In the genomic region with DNA sequence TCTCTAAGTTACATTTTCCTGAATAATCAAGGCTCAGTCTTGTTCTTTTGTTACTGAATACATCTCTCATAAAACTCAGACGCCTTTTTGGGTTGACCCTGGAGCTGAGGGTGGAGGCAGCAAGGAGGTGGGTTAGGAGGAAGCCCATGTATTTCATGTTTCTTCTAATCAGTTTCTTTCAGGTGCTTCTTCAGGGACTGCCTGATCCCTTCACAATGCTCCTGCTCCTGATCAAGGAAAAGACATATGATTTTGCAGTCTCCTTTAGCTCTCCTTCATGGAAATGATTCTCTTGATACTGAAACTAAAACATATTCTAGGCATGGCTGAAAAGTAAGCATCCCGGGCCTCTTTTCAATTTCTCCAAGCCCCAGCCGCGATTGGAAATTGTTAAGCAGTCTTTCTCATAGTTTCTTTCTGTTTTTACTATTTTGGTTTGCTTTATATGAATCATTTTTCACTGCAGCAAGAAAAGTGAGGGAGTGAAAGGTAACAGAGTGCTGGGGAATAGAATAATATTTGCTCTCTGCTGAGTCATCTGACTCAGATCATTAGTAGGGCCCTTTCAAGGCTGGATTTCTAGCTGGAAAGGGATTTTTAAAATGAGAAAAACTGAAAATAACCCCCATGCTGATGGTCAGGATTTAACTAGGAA, we compare ENCODE assay signal across 10 cellular contexts.
DNase-seq lines count a peak whose midpoint lies in the region; ATAC-seq, FAIRE-seq and TF ChIP-seq lines count a peak whose summit lies in the region.
"Had no signal": no experiment of that assay in that cellular context is flagged by ENCODE, and none has a peak within 500 bp of the region (broad histone marks: within the 10 kb centered on the region; RNA-seq: fewer than 3 reads in every experiment).

No MANE protein-coding gene starts in this region.

- intact Hi-C loops in HepG2 (cut with micrococcal nuclease; ENCODE audit: unreplicated experiment) = no loop called here
- intact Hi-C loops in right lobe of liver (cut with DNase I) = no loop called here

- no peak overlapping the region for H3K4me3 Mint-ChIP-seq in endodermal cell

- H3K27ac ChIP-seq in HepG2 (ENCODE audit: extremely low read length, insufficient read depth, low read length) (no peak overlapping the region), right lobe of liver (no peak overlapping the region), endodermal cell (ENCODE audit: low read depth, low read length) (no peak overlapping the region), osteoblast (ENCODE audit: low read depth, low read length) (peak overlapping the region; percentile 94), substantia nigra (ENCODE audit: low read depth, low read length, poor library complexity, severe bottlenecking) (no peak overlapping the region)

- H3K9me3 ChIP-seq in HepG2 (ENCODE audit: low read length) (peaks cover 10% of the 10 kb centered on the region; the same call in 1 of the 2 replicates), right lobe of liver (no peaks in the 10 kb centered on the region), endodermal cell (ENCODE audit: control insufficient read depth, low read length) (no peaks in the 10 kb centered on the region), osteoblast (ENCODE audit: low read depth, low read length) (no peaks in the 10 kb centered on the region)

- 11% methylated on average over 4 of the region's 4 CpGs for WGBS in HepG2 (ENCODE audit: low lambda C conversion rate)
- 52% methylated on average over 4 of the region's 4 CpGs for WGBS in right lobe of liver (ENCODE audit: insufficient coverage, low coverage, low lambda C conversion rate, missing lambda C conversion rate)
- WGBS in endodermal cell (ENCODE audit: insufficient coverage in 1 of 2, insufficient read length in 1 of 2), 2 experiments = 97% methylated on average over 4 of the region's 4 CpGs; no CpG with 5 or more reads in 1 of the 2 experiments

- TF ChIP-seq POLR2A in HepG2 (IDR thresholded peaks at IDR 0.05; ENCODE audit: insufficient read depth in 1 of 2, low read depth in 2 of 2, low read length in 2 of 2) (no peak), right lobe of liver (IDR thresholded peaks at IDR 0.05) (no peak)

- peak overlapping the region; percentile 62 for H3K27ac Mint-ChIP-seq in endodermal cell

- TF ChIP-seq CTCF in HepG2 (CRISPR knock-in tag; IDR thresholded peaks at IDR 0.05) (no peak), right lobe of liver (IDR thresholded peaks at IDR 0.05) (no peak), endodermal cell (conservative IDR thresholded peaks at IDR 0.05) (no peak), osteoblast (IDR thresholded peaks at IDR 0.05; ENCODE audit: extremely low read depth, low read depth, low read length) (no peak), GM20000 (IDR thresholded peaks at IDR 0.05; ENCODE audit: extremely low read depth, missing control alignments) (no peak)

- H2AFZ ChIP-seq in HepG2 (ENCODE audit: low read length) (no peak overlapping the region), osteoblast (ENCODE audit: low read length) (peak overlapping the region; percentile 85)

- H3K36me3 Mint-ChIP-seq in endodermal cell (ENCODE audit: low read depth) = no peaks in the 10 kb centered on the region

- no peaks in the 10 kb centered on the region for H3K27me3 Mint-ChIP-seq in endodermal cell (ENCODE audit: insufficient read depth)

- ATAC-seq in HepG2 (peak; percentile 75), right lobe of liver (no peak), HG03439 (IDR thresholded peaks at IDR 0.05; ENCODE audit: unreplicated experiment) (no peak)

- H3K4me1 Mint-ChIP-seq in endodermal cell = peaks cover 3% of the 10 kb centered on the region

- H3K9me3 Mint-ChIP-seq in endodermal cell = no peaks in the 10 kb centered on the region

- in situ Hi-C loops in HepG2 (cut with HindIII; ENCODE audit: extremely low pct_ligation_motif_present, low pct_unique_long_range_greater_than_20kb) = no loop called here

- H3K4me2 ChIP-seq in HepG2 (ENCODE audit: low read depth, low read length) = peak overlapping the region; percentile 40
- H3K4me2 ChIP-seq in osteoblast (ENCODE audit: insufficient read depth, low read length) = peak overlapping the region; percentile 87

- BruUV-seq in HepG2 (replicated peaks; lab: Mats Ljungman, UMichigan) = no TSS peak

- FAIRE-seq in HepG2 (lab: Jason Lieb, UNC) = no peak

- POLR2A ChIA-PET in HepG2 (lab: Yijun Ruan, JAX) = no interaction called here

- H3K79me2 ChIP-seq in HepG2 (ENCODE audit: insufficient read depth, low read length) (no peaks in the 10 kb centered on the region), osteoblast (ENCODE audit: insufficient read depth, low read length) (no peaks in the 10 kb centered on the region)

- H3K9ac ChIP-seq in HepG2 (ENCODE audit: insufficient read depth, low read depth, low read length) = no peak overlapping the region; the same call in 1 of the 2 replicates
- H3K9ac ChIP-seq in endodermal cell (ENCODE audit: extremely low read depth, low read length, poor library complexity, severe bottlenecking) = no peak overlapping the region

- H3K36me3 ChIP-seq in HepG2 (replicated peaks in 1 of 2; ENCODE audit: control insufficient read depth in 1 of 2, insufficient read depth in 2 of 2, low read length in 2 of 2) (no peaks in the 10 kb centered on the region), right lobe of liver (no peaks in the 10 kb centered on the region), endodermal cell (ENCODE audit: control insufficient read depth, insufficient read depth, low read length) (no peaks in the 10 kb centered on the region), osteoblast (ENCODE audit: insufficient read depth, low read length) (no peaks in the 10 kb centered on the region)

- no peak for TF ChIP-seq RAD21 in HepG2 (CRISPR knock-in tag; IDR thresholded peaks at IDR 0.05)

- H4K20me1 ChIP-seq in HepG2 (ENCODE audit: insufficient read depth, low read length) (no peaks in the 10 kb centered on the region; the same call in 1 of the 2 replicates), osteoblast (ENCODE audit: insufficient read depth, low read length) (no peaks in the 10 kb centered on the region)

- TF ChIP-seq EP300 in HepG2 (IDR thresholded peaks at IDR 0.05; ENCODE audit: low read depth in 2 of 2, low read length in 2 of 2) = no peak
- TF ChIP-seq EP300 in HepG2 (CRISPR knock-in tag; IDR thresholded peaks at IDR 0.05; ENCODE audit: borderline replicate concordance) = no peak

- H3K4me1 ChIP-seq in HepG2 (ENCODE audit: insufficient read depth, low read length) (0 out of 2 replicates have a peak, but pooled peaks cover 9% of the 10 kb centered on the region), right lobe of liver (no peaks in the 10 kb centered on the region), endodermal cell (ENCODE audit: control insufficient read depth, insufficient read depth, low read length) (no peaks in the 10 kb centered on the region), osteoblast (ENCODE audit: insufficient read depth, low read length) (peaks cover 28% of the 10 kb centered on the region)

- peak; percentile 21 for DNase-seq in HepG2 (ENCODE audit: low spot score)
- no peak for DNase-seq in right lobe of liver
- no peak for DNase-seq in endodermal cell
- no peak for DNase-seq in osteoblast (ENCODE audit: insufficient read length, low spot score, missing footprints)
- DNase-seq in GM20000 (ENCODE audit: low spot score) = no peak
- DNase-seq in substantia nigra (lab: John Stamatoyannopoulos, UW) = no peak
- DNase-seq in NOMO-1 treated with DMSO at 0.1 percent for 48 hours (lab: John Stamatoyannopoulos, UW; ENCODE audit: unreplicated experiment) = no peak
- DNase-seq: NCI-H187 treated with DMSO at 0.1 percent for 48 hours; stimulated activated naive CD4-positive, alpha-beta T cell had no signal

- H3K4me3 ChIP-seq in HepG2 (replicated peaks in 1 of 3; ENCODE audit: insufficient read depth in 1 of 3, low read depth in 2 of 3, low read length in 3 of 3) = no peak overlapping the region; a peak in 1 of 6 replicates
- H3K4me3 ChIP-seq in right lobe of liver = no peak overlapping the region
- H3K4me3 ChIP-seq in endodermal cell (ENCODE audit: low read length) = no peak overlapping the region
- peak overlapping the region; percentile 60 for H3K4me3 ChIP-seq in osteoblast (ENCODE audit: insufficient read depth, low read length)

- CTCF ChIA-PET in HepG2 (lab: Yijun Ruan, JAX; ENCODE audit: low intra/inter-chr PET ratio, low total read pairs) = no interaction called here

- H3K27me3 ChIP-seq in HepG2 (ENCODE audit: control insufficient read depth in 1 of 2, insufficient read depth in 2 of 2, low read length in 2 of 2) (no peaks in the 10 kb centered on the region), right lobe of liver (no peaks in the 10 kb centered on the region), endodermal cell (ENCODE audit: control insufficient read depth, insufficient read depth, low read length, poor library complexity, severe bottlenecking) (no peaks in the 10 kb centered on the region), osteoblast (ENCODE audit: insufficient read depth, low read length) (no peaks in the 10 kb centered on the region)

TF ChIP-seq in HepG2, 621 proteins besides CTCF, POLR2A, EP300 and RAD21 (continues in another document):
- TF ChIP-seq NFE2 (CRISPR knock-in tag; IDR thresholded peaks at IDR 0.05) = peak; percentile 20; the same call in 1 of the 2 replicates
- TF ChIP-seq, protein P1, sequence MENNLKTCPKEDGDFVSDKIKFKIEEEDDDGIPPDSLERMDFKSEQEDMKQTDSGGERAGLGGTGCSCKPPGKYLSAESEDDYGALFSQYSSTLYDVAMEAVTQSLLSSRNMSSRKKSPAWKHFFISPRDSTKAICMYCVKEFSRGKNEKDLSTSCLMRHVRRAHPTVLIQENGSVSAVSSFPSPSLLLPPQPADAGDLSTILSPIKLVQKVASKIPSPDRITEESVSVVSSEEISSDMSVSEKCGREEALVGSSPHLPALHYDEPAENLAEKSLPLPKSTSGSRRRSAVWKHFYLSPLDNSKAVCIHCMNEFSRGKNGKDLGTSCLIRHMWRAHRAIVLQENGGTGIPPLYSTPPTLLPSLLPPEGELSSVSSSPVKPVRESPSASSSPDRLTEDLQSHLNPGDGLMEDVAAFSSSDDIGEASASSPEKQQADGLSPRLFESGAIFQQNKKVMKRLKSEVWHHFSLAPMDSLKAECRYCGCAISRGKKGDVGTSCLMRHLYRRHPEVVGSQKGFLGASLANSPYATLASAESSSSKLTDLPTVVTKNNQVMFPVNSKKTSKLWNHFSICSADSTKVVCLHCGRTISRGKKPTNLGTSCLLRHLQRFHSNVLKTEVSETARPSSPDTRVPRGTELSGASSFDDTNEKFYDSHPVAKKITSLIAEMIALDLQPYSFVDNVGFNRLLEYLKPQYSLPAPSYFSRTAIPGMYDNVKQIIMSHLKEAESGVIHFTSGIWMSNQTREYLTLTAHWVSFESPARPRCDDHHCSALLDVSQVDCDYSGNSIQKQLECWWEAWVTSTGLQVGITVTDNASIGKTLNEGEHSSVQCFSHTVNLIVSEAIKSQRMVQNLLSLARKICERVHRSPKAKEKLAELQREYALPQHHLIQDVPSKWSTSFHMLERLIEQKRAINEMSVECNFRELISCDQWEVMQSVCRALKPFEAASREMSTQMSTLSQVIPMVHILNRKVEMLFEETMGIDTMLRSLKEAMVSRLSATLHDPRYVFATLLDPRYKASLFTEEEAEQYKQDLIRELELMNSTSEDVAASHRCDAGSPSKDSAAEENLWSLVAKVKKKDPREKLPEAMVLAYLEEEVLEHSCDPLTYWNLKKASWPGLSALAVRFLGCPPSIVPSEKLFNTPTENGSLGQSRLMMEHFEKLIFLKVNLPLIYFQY (CRISPR knock-in tag; IDR thresholded peaks at IDR 0.05; ENCODE audit: borderline replicate concordance) = no peak
